Comparison of ENCODE assay signal across 9 cellular contexts in genomic region chr3:42906085-42906904, GRCh38. TPM values are rescaled to one million over a fixed set of nuclear protein-coding genes. Genes with fewer than 3 reads are reported as not detected.
DNase-seq lines count a peak whose midpoint lies in the region; ATAC-seq, FAIRE-seq and TF ChIP-seq lines count a peak whose summit lies in the region.
"Had no signal": no experiment of that assay in that cellular context is flagged by ENCODE, and none has a peak within 500 bp of the region (broad histone marks: within the 10 kb centered on the region; RNA-seq: fewer than 3 reads in every experiment).

ZNF662 (plus strand) TSS chr3:42906142; CDS start chr3:42908115, 1,973 bp downstream.

- peak within 1 kb of the TSS; percentile 68 to 93 (median 86) for H3K4me3 Mint-ChIP-seq in naive thymus-derived CD4-positive, alpha-beta T cell

- TF ChIP-seq POLR2A in endothelial cell of umbilical vein (IDR thresholded peaks at IDR 0.05; ENCODE audit: low read depth, low read length): no peak

- H3K4me3 ChIP-seq in endothelial cell of umbilical vein (replicated peaks in 1 of 3; ENCODE audit: insufficient read depth in 1 of 3, low read depth in 1 of 3, low read length in 3 of 3): peak within 1 kb of the TSS in 1 of 3 experiments; percentile 16
- H3K4me3 ChIP-seq in naive thymus-derived CD4-positive, alpha-beta T cell (ENCODE audit: low read length): peak within 1 kb of the TSS; percentile 50

- peak; percentile 67 for ATAC-seq in naive thymus-derived CD4-positive, alpha-beta T cell
- ATAC-seq in HG03025 (IDR thresholded peaks at IDR 0.05; ENCODE audit: low FRiP score, unreplicated experiment): no peak

- BruUV-seq in endothelial cell of umbilical vein (replicated peaks; lab: Mats Ljungman, UMichigan): no TSS peak

- intact Hi-C loops in endothelial cell of umbilical vein (cut with micrococcal nuclease): no loop called here
- intact Hi-C loops in naive thymus-derived CD4-positive, alpha-beta T cell (cut with micrococcal nuclease): no loop called here

- H2AFZ ChIP-seq in endothelial cell of umbilical vein (ENCODE audit: low read depth, low read length): peak within 1 kb of the TSS; percentile 77

- H3K36me3 ChIP-seq in endothelial cell of umbilical vein (ENCODE audit: control insufficient read depth in 2 of 2, extremely low read depth in 1 of 2, insufficient read depth in 2 of 2, low read length in 2 of 2): no peaks in the 10 kb centered on the region
- H3K36me3 ChIP-seq in naive thymus-derived CD4-positive, alpha-beta T cell (ENCODE audit: control insufficient read depth in 2 of 3, insufficient read depth in 3 of 3, low read length in 3 of 3): no peaks in the 10 kb centered on the region

- no peak within 1 kb of the TSS for H3K27ac ChIP-seq in endothelial cell of umbilical vein (ENCODE audit: insufficient read depth, low read depth, low read length)
- no peak within 1 kb of the TSS for H3K27ac ChIP-seq in naive thymus-derived CD4-positive, alpha-beta T cell (ENCODE audit: low read depth, low read length)

- peaks cover 3 to 24% (median 20%) of the 10 kb centered on the region in 7 donors for H3K4me1 Mint-ChIP-seq in naive thymus-derived CD4-positive, alpha-beta T cell

- peak within 1 kb of the TSS in 8 of 9 donors; percentile 57 to 83 (median 67) for H3K27ac Mint-ChIP-seq in naive thymus-derived CD4-positive, alpha-beta T cell

- no peak within 1 kb of the TSS for H3K9ac ChIP-seq in endothelial cell of umbilical vein (replicated peaks; ENCODE audit: extremely low read depth, insufficient read depth, low read length)

- peaks cover 8 to 28% (median 20%) of the 10 kb centered on the region in 5 donors for H3K36me3 Mint-ChIP-seq in naive thymus-derived CD4-positive, alpha-beta T cell

- no peaks in the 10 kb centered on the region for H3K9me1 ChIP-seq in endothelial cell of umbilical vein (replicated peaks; ENCODE audit: control insufficient read depth, extremely low read depth, insufficient read depth, low read length)

- no peak within 1 kb of the TSS for H3K4me2 ChIP-seq in endothelial cell of umbilical vein (ENCODE audit: insufficient read depth, low read length)

- H3K79me2 ChIP-seq in endothelial cell of umbilical vein (ENCODE audit: control insufficient read depth, insufficient read depth, low read length): no peaks in the 10 kb centered on the region

- H4K20me1 ChIP-seq in endothelial cell of umbilical vein (replicated peaks; ENCODE audit: control insufficient read depth, extremely low read depth, insufficient read depth, low read length): no peaks in the 10 kb centered on the region

- DNase-seq in DMS53 treated with DMSO at 0.1 percent for 48 hours (lab: John Stamatoyannopoulos, UW; ENCODE audit: unreplicated experiment) (peak; percentile 2), endothelial cell of umbilical vein (ENCODE audit: low read depth, low spot score) (no peak), urothelium cell line (ENCODE audit: low spot score) (peak; percentile 89), NCI-H1694 treated with DMSO at 0.1 percent for 48 hours (lab: John Stamatoyannopoulos, UW) (no peak), germinal center (ENCODE audit: low spot score) (no peak)
- peak in 3 of 4 experiments; percentile 3 to 17 (median 6) for DNase-seq in activated CD4-positive, CD25-positive, alpha-beta regulatory T cell (lab: John Stamatoyannopoulos, UW)
- DNase-seq in naive thymus-derived CD4-positive, alpha-beta T cell: peak in 8 of 9 donors; percentile 5 to 41 (median 33)

- peaks cover 0 to 49% (median 44%) of the 10 kb centered on the region in 5 donors for H3K27me3 Mint-ChIP-seq in naive thymus-derived CD4-positive, alpha-beta T cell

- no peak for FAIRE-seq in endothelial cell of umbilical vein (lab: Jason Lieb, UNC)
- FAIRE-seq in urothelium cell line (lab: Jason Lieb, UNC): no peak
- FAIRE-seq: colon had no signal

- H3K9me3 Mint-ChIP-seq in naive thymus-derived CD4-positive, alpha-beta T cell: peaks cover 6 to 29% (median 20%) of the 10 kb centered on the region in 11 donors

- H3K9me3 ChIP-seq in endothelial cell of umbilical vein (replicated peaks; ENCODE audit: control insufficient read depth, insufficient read depth, low read length): no peaks in the 10 kb centered on the region
- peaks cover 0 to 12% (median 0%) of the 10 kb centered on the region in 3 experiments for H3K9me3 ChIP-seq in naive thymus-derived CD4-positive, alpha-beta T cell (ENCODE audit: control insufficient read depth in 2 of 3, low read length in 3 of 3)

- dilution Hi-C loops in endothelial cell of umbilical vein (cut with MboI; ENCODE audit: extremely low pct_ligation_motif_present, low sequenced_read_pairs): no loop called here

- peaks cover 14 to 18% of the 10 kb centered on the region in 2 experiments for H3K27me3 ChIP-seq in endothelial cell of umbilical vein (ENCODE audit: control insufficient read depth in 2 of 2, insufficient read depth in 2 of 2, low read length in 2 of 2)
- H3K27me3 ChIP-seq in naive thymus-derived CD4-positive, alpha-beta T cell (ENCODE audit: control insufficient read depth in 2 of 2, insufficient read depth in 2 of 2, low read length in 2 of 2): no peaks in the 10 kb centered on the region

- TF ChIP-seq CTCF in endothelial cell of umbilical vein (IDR thresholded peaks at IDR 0.05; ENCODE audit: extremely low read depth in 1 of 2, insufficient read depth in 1 of 2, low read depth in 1 of 2, low read length in 2 of 2): no peak

- POLR2A ChIA-PET in endothelial cell of umbilical vein (lab: Charles Lee): no interaction called here
- POLR2A ChIA-PET in naive thymus-derived CD4-positive, alpha-beta T cell (lab: Charles Lee): interaction anchor here (0.6 kb wide), 1 partner anchor 232 kb away, joined by 3 read pairs; no protein-coding TSS in a partner anchor

- CTCF ChIA-PET in endothelial cell of umbilical vein (lab: Charles Lee): no interaction called here
- CTCF ChIA-PET in naive thymus-derived CD4-positive, alpha-beta T cell (lab: Charles Lee): interaction anchor here (0.8 kb wide), 1 partner anchor 55 kb away, joined by 3 read pairs; no protein-coding TSS in a partner anchor

- H3K4me1 ChIP-seq in endothelial cell of umbilical vein (ENCODE audit: control insufficient read depth, extremely low read depth, insufficient read depth, low read length): no peaks in the 10 kb centered on the region
- peaks cover 0 to 7% of the 10 kb centered on the region in 2 donors for H3K4me1 ChIP-seq in naive thymus-derived CD4-positive, alpha-beta T cell (ENCODE audit: control insufficient read depth in 2 of 2, insufficient read depth in 2 of 2, low read length in 2 of 2)

TF ChIP-seq in endothelial cell of umbilical vein, 7 proteins besides CTCF, POLR2A, EP300 and RAD21:
- TF ChIP-seq EZH2 (IDR thresholded peaks at IDR 0.05; ENCODE audit: borderline replicate concordance, low read depth, low read length, severe bottlenecking) (peak; percentile 83), MYC (IDR thresholded peaks at IDR 0.05; ENCODE audit: low read depth, low read length) (no peak)

RNA-seq across cellular contexts. Expression of gene ZNF662, which starts in this region (rescaled TPM):
- total RNA-seq in endothelial cell of umbilical vein: 0.83 and 4.3 TPM in 2 replicates
- polyA plus RNA-seq in endothelial cell of umbilical vein: 0.84 and 0.86 TPM in 2 replicates
- polyA plus RNA-seq in endothelial cell of umbilical vein (2011; cell fraction: cytosol; rRNA removed): 0.38 and 0.44 TPM in 2 replicates
- polyA plus RNA-seq in endothelial cell of umbilical vein (2011; cell fraction: nucleus; rRNA removed): 4.7 and 5.1 TPM in 2 replicates
- polyA plus RNA-seq in endothelial cell of umbilical vein (2012): 1.4 and 3.5 TPM in 2 replicates
- polyA minus RNA-seq in endothelial cell of umbilical vein: 1.2 and 1.5 TPM in 2 replicates
- not detected for polyA minus RNA-seq in endothelial cell of umbilical vein (2011; cell fraction: cytosol; rRNA and poly(A)+ RNA removed)
- polyA minus RNA-seq in endothelial cell of umbilical vein (2011; cell fraction: nucleus; rRNA and poly(A)+ RNA removed): 2.0 and 3.1 TPM in 2 replicates
- total RNA-seq in naive thymus-derived CD4-positive, alpha-beta T cell: 10 to 100 TPM in 1 of 5 experiments, 1 to 10 TPM in 3, under 1 TPM in 1; 0.12 to 10.4 (median 5.6) TPM
- polyA plus RNA-seq in naive thymus-derived CD4-positive, alpha-beta T cell: under 1 TPM; 0.15 to 0.43 TPM

Comparison
In these comparisons a context has a peak if more than half of its experiments do, and no peak if none do; other contexts are left out.
1. DNase-seq: peak in DMS53 treated with DMSO at 0.1 percent for 48 hours (single experiment), activated CD4-positive, CD25-positive, alpha-beta regulatory T cell (3 of 4), naive thymus-derived CD4-positive, alpha-beta T cell (8 of 9) and urothelium cell line (single experiment); none in endothelial cell of umbilical vein (single experiment), NCI-H1694 treated with DMSO at 0.1 percent for 48 hours (single experiment) and germinal center (single experiment).